7 cellular contexts compared by ENCODE assay signal in the genomic region with DNA sequence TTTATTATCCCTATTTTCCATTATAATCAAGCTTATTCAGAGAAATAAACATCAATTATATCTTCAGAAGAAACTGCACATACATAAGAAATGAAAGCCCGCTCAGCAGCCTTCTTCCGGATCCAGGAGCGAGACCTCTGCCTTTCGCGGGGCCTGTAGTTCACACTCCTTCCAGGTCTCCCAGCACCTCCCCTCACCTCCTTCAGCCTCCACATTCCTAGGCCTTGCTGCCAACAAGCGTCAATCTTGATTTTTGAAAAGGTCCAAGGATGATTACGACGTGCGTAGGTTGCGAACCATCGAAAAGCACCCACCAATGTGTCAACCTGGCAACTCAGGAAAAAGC. TPM values are rescaled to one million over a fixed set of nuclear protein-coding genes. Genes with fewer than 3 reads are reported as not detected.
DNase-seq lines count a peak whose midpoint lies in the region; ATAC-seq and TF ChIP-seq lines count a peak whose summit lies in the region.

No MANE protein-coding gene starts in this region.

- H3K4me1 ChIP-seq in HEK293 (ENCODE audit: control insufficient read depth, insufficient read depth, low read length) = no peaks in the 10 kb centered on the region

- POLR2A ChIA-PET in HEK293 (lab: Yijun Ruan, JAX) = interaction anchor here (0.6 kb wide), 1 partner anchor 165 kb away, joined by 4 read pairs; no protein-coding TSS in a partner anchor

- H3K27me3 Mint-ChIP-seq in stimulated activated naive B cell treated with anti-CD40 and anti-IgM and Interleukin-4, amounts not matched to agents 10 μg/mL and 1 μg/mL and 100 μg/mL, for 72 hours = peaks cover 6 to 12% of the 10 kb centered on the region in 2 donors

- peak; percentile 11 for ATAC-seq in SK-N-SH treated with all-trans-retinoic acid at 6 μM for 48 hours
- ATAC-seq in left ventricle myocardium superior = peak; percentile 7
- peak; percentile 5 to 8 for ATAC-seq in stimulated activated naive B cell treated with anti-CD40 and anti-IgM and Interleukin-4, amounts not matched to agents 10 μg/mL and 1 μg/mL and 100 μg/mL, for 72 hours (replicated peaks)
- no peak for ATAC-seq in HG02840 (IDR thresholded peaks at IDR 0.05; ENCODE audit: low FRiP score, unreplicated experiment)

- H3K27ac Mint-ChIP-seq in stimulated activated naive B cell treated with anti-CD40 and anti-IgM and Interleukin-4, amounts not matched to agents 10 μg/mL and 1 μg/mL and 100 μg/mL, for 72 hours = no peak overlapping the region

- CTCF ChIA-PET in HEK293 (lab: Yijun Ruan, JAX) = interaction anchor here (1.3 kb wide), 1 partner anchor 17 kb away, joined by 3 read pairs; no protein-coding TSS in a partner anchor

- peak overlapping the region; percentile 94 to 100 for H3K4me3 Mint-ChIP-seq in stimulated activated naive B cell treated with anti-CD40 and anti-IgM and Interleukin-4, amounts not matched to agents 10 μg/mL and 1 μg/mL and 100 μg/mL, for 72 hours

- H3K4me1 Mint-ChIP-seq in stimulated activated naive B cell treated with anti-CD40 and anti-IgM and Interleukin-4, amounts not matched to agents 10 μg/mL and 1 μg/mL and 100 μg/mL, for 72 hours = peaks cover 22 to 36% of the 10 kb centered on the region in 2 donors

- DNase-seq in left ventricle myocardium superior (no peak), GM19240 (ENCODE audit: insufficient read length, low spot score) (no peak), NCI-H1436 treated with DMSO at 0.1 percent for 48 hours (lab: John Stamatoyannopoulos, UW) (no peak)
- DNase-seq in stimulated activated naive B cell treated with anti-CD40 and anti-IgM and Interleukin-4, amounts not matched to agents 10 μg/mL and 1 μg/mL and 100 μg/mL, for 72 hours = no peak

- TF ChIP-seq CTCF in HEK293 (tag by site-specific recombination; IDR thresholded peaks at IDR 0.05) = no peak

- no peaks in the 10 kb centered on the region for H3K9me3 ChIP-seq in HEK293 (ENCODE audit: control insufficient read depth, insufficient read depth, low read depth, low read length)

- no peak overlapping the region for H3K4me3 ChIP-seq in HEK293 (ENCODE audit: low read depth, low read length)

- no peak overlapping the region for H3K27ac ChIP-seq in HEK293 (ENCODE audit: extremely low read depth, low read depth, low read length)

- intact Hi-C loops in left ventricle myocardium superior (cut with micrococcal nuclease) = no loop called here

- no peaks in the 10 kb centered on the region for H3K36me3 ChIP-seq in HEK293 (ENCODE audit: control insufficient read depth in 2 of 2, insufficient read depth in 1 of 2, low read length in 2 of 2)

- H3K36me3 Mint-ChIP-seq in stimulated activated naive B cell treated with anti-CD40 and anti-IgM and Interleukin-4, amounts not matched to agents 10 μg/mL and 1 μg/mL and 100 μg/mL, for 72 hours = peaks cover 9 to 10% of the 10 kb centered on the region in 2 donors

- no peaks in the 10 kb centered on the region for H3K9me3 Mint-ChIP-seq in stimulated activated naive B cell treated with anti-CD40 and anti-IgM and Interleukin-4, amounts not matched to agents 10 μg/mL and 1 μg/mL and 100 μg/mL, for 72 hours

TF ChIP-seq in HEK293, 187 proteins besides CTCF, POLR2A, EP300 and RAD21:
- TF ChIP-seq ZNF223 (tag by site-specific recombination; IDR thresholded peaks at IDR 0.05) (no peak), KLF1 (tag by site-specific recombination; IDR thresholded peaks at IDR 0.05) (peak; percentile 7; the same call in 1 of the 2 replicates)

TF ChIP-seq in SK-N-SH treated with all-trans-retinoic acid at 6 μM for 48 hours, 23 proteins besides CTCF, POLR2A, EP300 and RAD21:
- TF ChIP-seq TCF4 (CRISPR knock-in tag; IDR thresholded peaks at IDR 0.05; ENCODE audit: borderline replicate concordance) = no peak
- no peak for TF ChIP-seq GLIS3 (CRISPR knock-in tag; IDR thresholded peaks at IDR 0.05)
- no peak for TF ChIP-seq BACH2 (CRISPR knock-in tag; IDR thresholded peaks at IDR 0.05; ENCODE audit: borderline replicate concordance)
- no peak for TF ChIP-seq CSRNP3 (CRISPR knock-in tag; IDR thresholded peaks at IDR 0.05)
- TF ChIP-seq ZC3H10 (CRISPR knock-in tag; IDR thresholded peaks at IDR 0.05) = no peak
- no peak for TF ChIP-seq CSDC2 (CRISPR knock-in tag; IDR thresholded peaks at IDR 0.05)
- no peak for TF ChIP-seq OSR1 (CRISPR knock-in tag; IDR thresholded peaks at IDR 0.05)
- no peak for TF ChIP-seq SNAI2 (CRISPR knock-in tag; IDR thresholded peaks at IDR 0.05)
- no peak for TF ChIP-seq TOX (CRISPR knock-in tag; IDR thresholded peaks at IDR 0.05; ENCODE audit: borderline replicate concordance)
- no peak for TF ChIP-seq ZNF565 (CRISPR knock-in tag; conservative IDR thresholded peaks at IDR 0.05; ENCODE audit: low read depth)
- TF ChIP-seq ARNTL (CRISPR knock-in tag; IDR thresholded peaks at IDR 0.05; ENCODE audit: borderline replicate concordance, low read depth) = no peak

RNA-seq across cellular contexts. Expression of gene KIDINS220, which starts 0.4 kb away (rescaled TPM):
- total RNA-seq in left ventricle myocardium superior = 55.3 TPM
